25 cellular contexts compared by ENCODE assay signal in genomic region chr2:51000849-51001617, GRCh38. TPM values are rescaled to one million over a fixed set of nuclear protein-coding genes. Genes with fewer than 3 reads are reported as not detected.
A peak's percentile ranks its signal among the peaks of the same experiment; 100 is the strongest.
DNase-seq lines count a peak whose midpoint lies in the region; ATAC-seq and TF ChIP-seq lines count a peak whose summit lies in the region.
"Had no signal": no experiment of that assay in that cellular context is flagged by ENCODE, and none has a peak within 500 bp of the region (broad histone marks: within the 10 kb centered on the region; RNA-seq: fewer than 3 reads in every experiment).

No MANE protein-coding gene starts in this region.

- H3K56ac ChIP-seq in H9 (ENCODE audit: insufficient read length, low read depth, low read length) = no peak overlapping the region

- no peak overlapping the region for H3K18ac ChIP-seq in H9 (ENCODE audit: insufficient read length, low read depth, low read length)

- no peaks in the 10 kb centered on the region for H3K9me3 Mint-ChIP-seq in H9
- no peaks in the 10 kb centered on the region for H3K9me3 Mint-ChIP-seq in WTC11
- H3K9me3 Mint-ChIP-seq in activated naive CD8-positive, alpha-beta T cell treated with anti-CD3 and anti-CD28 coated beads, Interleukin-2, amount 50 U/mL, for 24 hours = peaks cover 13% of the 10 kb centered on the region
- peaks cover 0 to 14% (median 5%) of the 10 kb centered on the region in 8 donors for H3K9me3 Mint-ChIP-seq in CD4-positive, alpha-beta memory T cell

- no peaks in the 10 kb centered on the region for H3K79me1 ChIP-seq in H9 (ENCODE audit: insufficient read depth, low read depth, low read length, poor library complexity, severe bottlenecking)

- H3K4me3 Mint-ChIP-seq in H9 = peak overlapping the region in 1 of 2 experiments; percentile 24; a peak in 2 of 5 replicates
- H3K4me3 Mint-ChIP-seq in WTC11 = peak overlapping the region; percentile 15
- H3K4me3 Mint-ChIP-seq in activated naive CD8-positive, alpha-beta T cell treated with anti-CD3 and anti-CD28 coated beads, Interleukin-2, amount 50 U/mL, for 24 hours = no peak overlapping the region
- H3K4me3 Mint-ChIP-seq in CD4-positive, alpha-beta memory T cell = no peak overlapping the region
- H3K4me3 Mint-ChIP-seq: activated B cell treated with CpG ODN at 0.5 μM for 24 hours; activated naive CD8-positive, alpha-beta T cell treated with anti-CD3 and anti-CD28 coated beads for 36 hours had no signal

- no peaks in the 10 kb centered on the region for H3K27me3 ChIP-seq in H9 (ENCODE audit: insufficient read depth, low read length)
- no peaks in the 10 kb centered on the region for H3K27me3 ChIP-seq in CD4-positive, alpha-beta memory T cell (ENCODE audit: insufficient read depth, low read length)
- H3K27me3 ChIP-seq: BLaER1 treated with 17β-estradiol and CSF1 and Interleukin-3, amounts not matched to agents 10 nM and 100 nM; brain microvascular endothelial cell; right atrium auricular region had no signal

- H3K27ac Mint-ChIP-seq in H9 (peak overlapping the region; percentile 86 to 92 (median 87); a peak in 6 of 7 replicates), WTC11 (peak overlapping the region; percentile 89)
- no peak overlapping the region for H3K27ac Mint-ChIP-seq in activated naive CD8-positive, alpha-beta T cell treated with anti-CD3 and anti-CD28 coated beads, Interleukin-2, amount 50 U/mL, for 24 hours
- H3K27ac Mint-ChIP-seq in CD4-positive, alpha-beta memory T cell = no peak overlapping the region
- H3K27ac Mint-ChIP-seq: activated B cell treated with CpG ODN at 0.5 μM for 24 hours; activated naive CD8-positive, alpha-beta T cell treated with anti-CD3 and anti-CD28 coated beads for 36 hours; activated T-helper 2 cell treated with anti-CD3 and anti-CD28 coated beads, Interferon-gamma antibody, Interleukin-2, Interleukin-4, amounts not matched to agents 10 μg/mL and 5 μg/mL and 100 μg/mL, durations not matched to agents 14 hours and 24 hours and 36 hours had no signal

- H2BK20ac ChIP-seq in H9 (ENCODE audit: low read depth, low read length, poor library complexity, severe bottlenecking) = no peak overlapping the region

- no peak overlapping the region for H2AK5ac ChIP-seq in H9 (ENCODE audit: insufficient read length, low read length)

- no peak overlapping the region for H3K23ac ChIP-seq in H9 (ENCODE audit: insufficient read length, low read depth, low read length)

- H3K27ac ChIP-seq in H9 (ENCODE audit: insufficient read length, low read depth, low read length) = peak overlapping the region; percentile 71
- H3K27ac ChIP-seq in CD4-positive, alpha-beta memory T cell (ENCODE audit: low read depth, low read length) = no peak overlapping the region
- H3K27ac ChIP-seq: BLaER1 treated with 17β-estradiol and CSF1 and Interleukin-3, amounts not matched to agents 10 nM and 100 nM; brain microvascular endothelial cell; GM23248; right atrium auricular region; RWPE1 had no signal

- DNase-seq in H9 = no peak
- no peak for DNase-seq in WTC11 (ENCODE audit: low spot score)
- peak; percentile 30 for DNase-seq in iPS DF 19.7 (ENCODE audit: low read depth, low spot score)
- peak; percentile 8 for DNase-seq in occipital lobe (lab: John Stamatoyannopoulos, UW)
- DNase-seq in activated naive CD8-positive, alpha-beta T cell treated with anti-CD3 and anti-CD28 coated beads, Interleukin-2, amount 50 U/mL, for 24 hours = no peak
- no peak for DNase-seq in activated gamma-delta T cell treated with Interleukin-2 at 50 U/mL for 16 hours
- DNase-seq in CD4-positive, alpha-beta memory T cell = no peak
- DNase-seq: activated B cell treated with CpG ODN at 0.5 μM for 24 hours; activated CD4-positive, alpha-beta T cell treated with anti-CD3 and anti-CD28 coated beads, Interleukin-2, amount 50 U/mL, for 4 hours; activated CD8-positive, alpha-beta memory T cell treated with anti-CD3 and anti-CD28 coated beads, Interleukin-2, amount 50 U/mL, for 4 hours; activated naive CD8-positive, alpha-beta T cell treated with anti-CD3 and anti-CD28 coated beads for 36 hours; brain microvascular endothelial cell; GM23248; islet precursor cell; NCI-H1105; NCI-H2081 treated with DMSO at 0.1 percent for 48 hours; NCI-H526; stimulated activated CD8-positive, alpha-beta memory T cell treated with anti-CD3 and anti-CD28 coated beads, Interleukin-4, amount 100 ng/mL, for 48 hours; T-helper 9 cell had no signal

- H3K4me1 Mint-ChIP-seq in H9 = peaks cover 67 to 68% of the 10 kb centered on the region in 2 experiments
- peaks cover 75% of the 10 kb centered on the region for H3K4me1 Mint-ChIP-seq in WTC11
- no peaks in the 10 kb centered on the region for H3K4me1 Mint-ChIP-seq in activated naive CD8-positive, alpha-beta T cell treated with anti-CD3 and anti-CD28 coated beads, Interleukin-2, amount 50 U/mL, for 24 hours
- H3K4me1 Mint-ChIP-seq in CD4-positive, alpha-beta memory T cell = no peaks in the 10 kb centered on the region
- H3K4me1 Mint-ChIP-seq: activated B cell treated with CpG ODN at 0.5 μM for 24 hours; activated naive CD8-positive, alpha-beta T cell treated with anti-CD3 and anti-CD28 coated beads for 36 hours had no signal

- no peak overlapping the region for H3K4ac ChIP-seq in H9 (ENCODE audit: low read depth, low read length)

- no peak overlapping the region for H2BK12ac ChIP-seq in H9 (ENCODE audit: insufficient read length, low read depth, low read length)

- peaks cover 2% of the 10 kb centered on the region for H3K23me2 ChIP-seq in H9 (ENCODE audit: insufficient read length, low read depth, low read length, poor library complexity, severe bottlenecking)

- H3K27me3 Mint-ChIP-seq in H9 (ENCODE audit: low read depth) = no peaks in the 10 kb centered on the region
- no peaks in the 10 kb centered on the region for H3K27me3 Mint-ChIP-seq in WTC11 (ENCODE audit: low read depth)
- H3K27me3 Mint-ChIP-seq in activated naive CD8-positive, alpha-beta T cell treated with anti-CD3 and anti-CD28 coated beads, Interleukin-2, amount 50 U/mL, for 24 hours = no peaks in the 10 kb centered on the region
- no peaks in the 10 kb centered on the region for H3K27me3 Mint-ChIP-seq in CD4-positive, alpha-beta memory T cell
- H3K27me3 Mint-ChIP-seq: activated B cell treated with CpG ODN at 0.5 μM for 24 hours; activated naive CD8-positive, alpha-beta T cell treated with anti-CD3 and anti-CD28 coated beads for 36 hours had no signal

- no peak overlapping the region for H2BK15ac ChIP-seq in H9 (ENCODE audit: low read depth, low read length)

- no peak overlapping the region for H4K91ac ChIP-seq in H9 (ENCODE audit: insufficient read length, low read depth, low read length)

- CTCF ChIA-PET in WTC11 (lab: Charles Lee) = interaction anchor here (1.0 kb wide), 1 partner anchor 10 kb away, joined by 3 read pairs; no protein-coding TSS in a partner anchor
- CTCF ChIA-PET in CD4-positive, alpha-beta memory T cell (lab: Charles Lee; ENCODE audit: partially characterized antibody) = no interaction called here

- TF ChIP-seq CTCF in H9 (conservative IDR thresholded peaks at IDR 0.05) (no peak), WTC11 (IDR thresholded peaks at IDR 0.05) (no peak)

- no peak overlapping the region for H2BK120ac ChIP-seq in H9 (ENCODE audit: low read depth, low read length, poor library complexity, severe bottlenecking)

- no CpG with 5 or more reads among the region's 5 CpGs for WGBS in H9 (ENCODE audit: extremely low coverage, insufficient read length, low lambda C conversion rate)

- ATAC-seq in WTC11 (peak; percentile 78), HG03439 (IDR thresholded peaks at IDR 0.05; ENCODE audit: unreplicated experiment) (no peak)
- ATAC-seq in activated naive CD8-positive, alpha-beta T cell treated with anti-CD3 and anti-CD28 coated beads, Interleukin-2, amount 50 U/mL, for 24 hours = no peak
- ATAC-seq: HepG2 had no signal

- no peaks in the 10 kb centered on the region for H3K36me3 ChIP-seq in CD4-positive, alpha-beta memory T cell (ENCODE audit: insufficient read depth, low read length)
- H3K36me3 ChIP-seq: BLaER1 treated with 17β-estradiol and CSF1 and Interleukin-3, amounts not matched to agents 10 nM and 100 nM; brain microvascular endothelial cell; right atrium auricular region had no signal

- no peak overlapping the region for H3K14ac ChIP-seq in H9 (ENCODE audit: insufficient read depth, low read length)

- intact Hi-C loops in CD4-positive, alpha-beta memory T cell (cut with micrococcal nuclease) = no loop called here

- no peak overlapping the region for H2AFZ ChIP-seq in H9 (ENCODE audit: low read length)
- H2AFZ ChIP-seq: GM23248 had no signal

- no peak overlapping the region for H2BK5ac ChIP-seq in H9 (ENCODE audit: insufficient read length, low read length)

- H3K4me3 ChIP-seq in CD4-positive, alpha-beta memory T cell (ENCODE audit: low read length in 2 of 2) = no peak overlapping the region
- H3K4me3 ChIP-seq: BLaER1 treated with 17β-estradiol and CSF1 and Interleukin-3, amounts not matched to agents 10 nM and 100 nM; GM23248; right atrium auricular region had no signal

- no peaks in the 10 kb centered on the region for H3K9me3 ChIP-seq in H9 (ENCODE audit: control insufficient read depth, low read depth, low read length)
- no peaks in the 10 kb centered on the region for H3K9me3 ChIP-seq in CD4-positive, alpha-beta memory T cell (ENCODE audit: control insufficient read depth in 1 of 2, low read length in 2 of 2)
- H3K9me3 ChIP-seq: right atrium auricular region had no signal

- no peaks in the 10 kb centered on the region for H4K20me1 ChIP-seq in H9 (ENCODE audit: control insufficient read depth, insufficient read depth, insufficient read length)
- H4K20me1 ChIP-seq: BLaER1 treated with 17β-estradiol and CSF1 and Interleukin-3, amounts not matched to agents 10 nM and 100 nM had no signal

- H4K8ac ChIP-seq in H9 (replicated peaks; ENCODE audit: insufficient read length, low read depth, low read length) = no peak overlapping the region

- no peak overlapping the region for H3K9ac ChIP-seq in H9 (ENCODE audit: extremely low read depth, insufficient read length, low read length)
- H3K9ac ChIP-seq: BLaER1 treated with 17β-estradiol and CSF1 and Interleukin-3, amounts not matched to agents 10 nM and 100 nM; GM23248 had no signal

- H3K36me3 Mint-ChIP-seq in H9 (ENCODE audit: insufficient read depth in 1 of 3, low read depth in 3 of 3) (peaks cover 0 to 9% (median 5%) of the 10 kb centered on the region in 3 experiments; a peak in 2 of 7 replicates), WTC11 (no peaks in the 10 kb centered on the region)
- H3K36me3 Mint-ChIP-seq in activated naive CD8-positive, alpha-beta T cell treated with anti-CD3 and anti-CD28 coated beads, Interleukin-2, amount 50 U/mL, for 24 hours (ENCODE audit: low read depth) = no peaks in the 10 kb centered on the region
- no peaks in the 10 kb centered on the region for H3K36me3 Mint-ChIP-seq in CD4-positive, alpha-beta memory T cell
- H3K36me3 Mint-ChIP-seq: activated naive CD8-positive, alpha-beta T cell treated with anti-CD3 and anti-CD28 coated beads for 36 hours had no signal

- H4K5ac ChIP-seq in H9 (ENCODE audit: insufficient read length, low read depth, low read length) = no peak overlapping the region

- no peak overlapping the region for H3T11ph ChIP-seq in H9 (ENCODE audit: low read length)

- H3K4me2 ChIP-seq in H9 (ENCODE audit: insufficient read depth, insufficient read length, low read length) = peak overlapping the region; percentile 40
- H3K4me2 ChIP-seq: BLaER1 treated with 17β-estradiol and CSF1 and Interleukin-3, amounts not matched to agents 10 nM and 100 nM had no signal

- POLR2A ChIA-PET in WTC11 (lab: Charles Lee) = interaction anchor here (1.0 kb wide), 1 partner anchor 31 kb away, joined by 3 read pairs; no protein-coding TSS in a partner anchor
- POLR2A ChIA-PET in CD4-positive, alpha-beta memory T cell (lab: Charles Lee; ENCODE audit: partially characterized antibody) = no interaction called here

- H3K79me2 ChIP-seq in H9 (ENCODE audit: insufficient read depth, low read length) = no peaks in the 10 kb centered on the region

- H3K4me1 ChIP-seq in H9 (ENCODE audit: insufficient read depth, low read length) = peaks cover 2% of the 10 kb centered on the region; the same call in 1 of the 2 replicates
- H3K4me1 ChIP-seq in CD4-positive, alpha-beta memory T cell (ENCODE audit: insufficient read depth, low read length) = no peaks in the 10 kb centered on the region
- H3K4me1 ChIP-seq: right atrium auricular region had no signal

RNA-seq across cellular contexts. Expression of gene NRXN1, which starts 30.9 kb away (rescaled TPM):
- 19.2 and 21.9 TPM in 2 replicates for total RNA-seq in H9 (2021)
- total RNA-seq in WTC11 (2021) = 17.9 to 19.5 TPM (median 19.3 TPM) in 3 replicates
- 1,535 TPM for total RNA-seq in occipital lobe
- total RNA-seq in CD4-positive, alpha-beta memory T cell = not detected
- polyA plus RNA-seq in CD4-positive, alpha-beta memory T cell = not detected
- total RNA-seq: activated B cell treated with CpG ODN at 0.5 μM for 24 hours; activated naive CD8-positive, alpha-beta T cell treated with anti-CD3 and anti-CD28 coated beads for 36 hours; GM23248; HepG2 had no signal
- polyA plus RNA-seq: GM23248, HepG2 had no signal

Comparison
In these comparisons a context has a peak if more than half of its experiments do, and no peak if none do; other contexts are left out.
1. DNase-seq: peak in iPS DF 19.7 (single experiment) and occipital lobe (single experiment); none in H9 (single experiment), WTC11 (single experiment), activated naive CD8-positive, alpha-beta T cell treated with anti-CD3 and anti-CD28 coated beads, Interleukin-2, amount 50 U/mL, for 24 hours (single experiment), activated gamma-delta T cell treated with Interleukin-2 at 50 U/mL for 16 hours (single experiment) and CD4-positive, alpha-beta memory T cell (0 of 5).
2. H3K27ac Mint-ChIP-seq: peak in H9 (3 of 3) and WTC11 (single experiment); none in activated naive CD8-positive, alpha-beta T cell treated with anti-CD3 and anti-CD28 coated beads, Interleukin-2, amount 50 U/mL, for 24 hours (single experiment) and CD4-positive, alpha-beta memory T cell (0 of 7).
3. RNA of gene NRXN1, which starts 30.9 kb away (total RNA-seq): 1,535 TPM in occipital lobe (single experiment); 19.2 to 21.9 TPM in H9, 17.9 to 19.5 TPM in WTC11 and not detected in CD4-positive, alpha-beta memory T cell; every median in the first group is over 10 times any median in the second.